ENCODE assay signal across 17 cellular contexts in the genomic region with DNA sequence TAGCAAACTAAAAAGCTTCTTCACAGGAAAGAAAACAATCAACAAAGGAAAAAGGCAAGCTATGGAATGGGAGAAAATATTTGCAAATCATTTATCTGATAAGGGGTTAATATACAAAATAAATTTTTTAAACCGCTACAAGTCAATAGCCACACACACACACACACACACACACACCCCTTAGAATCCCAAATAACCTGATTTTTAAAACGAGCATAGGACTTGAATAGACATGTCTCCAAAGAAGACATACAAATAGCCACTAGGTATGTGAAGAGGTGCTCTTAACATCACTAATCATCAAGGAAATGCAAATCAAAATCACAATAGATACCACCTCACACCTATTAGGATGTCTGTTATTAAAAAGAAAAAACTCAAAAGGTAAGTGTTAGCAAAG.
A peak's percentile ranks its signal among the peaks of the same experiment; 100 is the strongest.
DNase-seq lines count a peak whose midpoint lies in the region; ATAC-seq and TF ChIP-seq lines count a peak whose summit lies in the region.
"Had no signal": no experiment of that assay in that cellular context is flagged by ENCODE, and none has a peak within 500 bp of the region (broad histone marks: within the 10 kb centered on the region; RNA-seq: fewer than 3 reads in every experiment).

No MANE protein-coding gene starts in this region.

- CTCF ChIA-PET in A673 (lab: Charles Lee) = no interaction called here
- CTCF ChIA-PET in HCT116 (lab: Charles Lee) = no interaction called here

- H3K4me2 ChIP-seq in HCT116 (ENCODE audit: low read length) = peak overlapping the region; percentile 87
- H3K4me2 ChIP-seq: KMS-11 had no signal

- H3K79me2 ChIP-seq in HCT116 (ENCODE audit: insufficient read depth, low read length) = no peaks in the 10 kb centered on the region

- no peak for DNase-seq in A673 (ENCODE audit: low spot score)
- DNase-seq in HCT116 (ENCODE audit: low read depth, low spot score) = no peak
- DNase-seq in OCI-M1 (lab: John Stamatoyannopoulos, UW) = peak; percentile 44
- DNase-seq in epithelial cell of esophagus (ENCODE audit: low read depth) = peak; percentile 64
- DNase-seq in COLO668 (lab: John Stamatoyannopoulos, UW; ENCODE audit: unreplicated experiment) = no peak
- no peak for DNase-seq in naive thymus-derived CD8-positive, alpha-beta T cell
- no peak for DNase-seq in midbrain (lab: John Stamatoyannopoulos, UW)
- DNase-seq: ACHN; CD4-positive, CD25-positive, alpha-beta regulatory T cell; DMS79; GF-D8; NCI-H187 treated with DMSO at 0.1 percent for 48 hours; NCI-H774 had no signal

- H3K4me3 ChIP-seq in A673 (ENCODE audit: low read depth, low read length, poor library complexity, severe bottlenecking) (peak overlapping the region; percentile 36), HCT116 (replicated peaks in 1 of 2; ENCODE audit: low read depth in 1 of 2, low read length in 2 of 2) (peak overlapping the region; percentile 47 to 58; a peak in 3 of 4 replicates), epithelial cell of esophagus (ENCODE audit: low read length) (peak overlapping the region; percentile 33)
- H3K4me3 ChIP-seq: SJSA1 had no signal

- peaks cover 9 to 69% (median 44%) of the 10 kb centered on the region in 9 donors for H3K9me3 Mint-ChIP-seq in naive thymus-derived CD8-positive, alpha-beta T cell

- TF ChIP-seq CTCF in A673 (conservative IDR thresholded peaks at IDR 0.05; ENCODE audit: low read depth, low read length) = no peak
- no peak for TF ChIP-seq CTCF in HCT116 (IDR thresholded peaks at IDR 0.05 in 2 of 3, conservative IDR thresholded peaks at IDR 0.05 in 1 of 3; ENCODE audit: borderline replicate concordance in 1 of 3, insufficient read depth in 1 of 3, low read depth in 2 of 3, low read length in 2 of 3)
- no peak for TF ChIP-seq CTCF in epithelial cell of esophagus (IDR thresholded peaks at IDR 0.05; ENCODE audit: insufficient read depth, low read depth, low read length, missing control alignments)

- no peak for TF ChIP-seq POLR2A in HCT116 (IDR thresholded peaks at IDR 0.05; ENCODE audit: borderline replicate concordance, extremely low read depth, insufficient read depth, insufficient read length)

- BruUV-seq in A673 (replicated peaks; lab: Mats Ljungman, UMichigan) (no TSS peak), HCT116 (replicated peaks; lab: Mats Ljungman, UMichigan) (no TSS peak)

- POLR2A ChIA-PET in A673 (lab: Charles Lee; ENCODE audit: low non-redundant PET) = no interaction called here
- POLR2A ChIA-PET in HCT116 (lab: Charles Lee) = interaction anchor here (1.6 to 2.0 kb wide), 2 partner anchors 12 to 22 kb away, joined by 3 to 7 read pairs; no protein-coding TSS in a partner anchor
- POLR2A ChIA-PET in naive thymus-derived CD8-positive, alpha-beta T cell (lab: Charles Lee) = no interaction called here

- ATAC-seq in HCT116 (no peak), GM18498 (IDR thresholded peaks at IDR 0.05; ENCODE audit: unreplicated experiment) (no peak)
- ATAC-seq in naive thymus-derived CD8-positive, alpha-beta T cell = no peak

- H2AFZ ChIP-seq in HCT116 (ENCODE audit: low read depth, low read length, poor library complexity, severe bottlenecking) = peak overlapping the region; percentile 95

- H3K9me2 ChIP-seq in HCT116 (ENCODE audit: insufficient read depth) = no peaks in the 10 kb centered on the region

- H3K27me3 Mint-ChIP-seq in naive thymus-derived CD8-positive, alpha-beta T cell = peaks cover 57 to 87% (median 70%) of the 10 kb centered on the region in 5 donors

- H3K27me3 ChIP-seq in A673 (replicated peaks; ENCODE audit: insufficient read depth, low read depth, low read length, poor library complexity) (peaks cover 9% of the 10 kb centered on the region), HCT116 (ENCODE audit: insufficient read depth, low read length) (no peaks in the 10 kb centered on the region)

- peak overlapping the region in 1 of 10 donors; percentile 73 for H3K27ac Mint-ChIP-seq in naive thymus-derived CD8-positive, alpha-beta T cell
- H3K27ac Mint-ChIP-seq: CD4-positive, CD25-positive, alpha-beta regulatory T cell had no signal

- H3K9me3 ChIP-seq in A673 (ENCODE audit: low read depth, low read length, poor library complexity, severe bottlenecking) = no peaks in the 10 kb centered on the region
- H3K9me3 ChIP-seq in HCT116 (ENCODE audit: control insufficient read depth in 1 of 2, insufficient read depth in 1 of 2, low read depth in 1 of 2, low read length in 2 of 2) = no peaks in the 10 kb centered on the region
- H3K9me3 ChIP-seq: SJSA1 had no signal

- peaks cover 2 to 7% (median 3%) of the 10 kb centered on the region in 4 donors for H3K4me1 Mint-ChIP-seq in naive thymus-derived CD8-positive, alpha-beta T cell

- intact Hi-C loops in A673 (cut with micrococcal nuclease; ENCODE audit: unreplicated experiment) = no loop called here
- intact Hi-C loops in HCT116 (cut with micrococcal nuclease) = no loop called here

- H3K36me3 Mint-ChIP-seq in naive thymus-derived CD8-positive, alpha-beta T cell = peaks cover 15 to 64% (median 27%) of the 10 kb centered on the region in 3 donors

- RAD21 ChIA-PET in HCT116 (lab: Charles Lee; ENCODE audit: low non-redundant PET in 1 of 2, low total read pairs in 2 of 2, uncharacterized antibody in 2 of 2, unreplicated experiment in 2 of 2) = no interaction called here

- H3K4me3 Mint-ChIP-seq in naive thymus-derived CD8-positive, alpha-beta T cell = no peak overlapping the region

- TF ChIP-seq RAD21 in HCT116 (IDR thresholded peaks at IDR 0.05; ENCODE audit: low read depth) = no peak

- H4K20me1 ChIP-seq in HCT116 (ENCODE audit: insufficient read depth) = no peaks in the 10 kb centered on the region

- no peak overlapping the region for H3K27ac ChIP-seq in A673 (ENCODE audit: low read depth, low read length, poor library complexity, severe bottlenecking)
- H3K27ac ChIP-seq in HCT116 (ENCODE audit: low read depth, low read length) = no peak overlapping the region
- H3K27ac ChIP-seq: KMS-11, RWPE1, SJSA1 had no signal

- no peaks in the 10 kb centered on the region for H3K36me3 ChIP-seq in A673 (ENCODE audit: insufficient read depth, low read length, poor library complexity, severe bottlenecking)
- no peaks in the 10 kb centered on the region for H3K36me3 ChIP-seq in HCT116 (ENCODE audit: control insufficient read depth in 1 of 2, insufficient read depth in 2 of 2, low read length in 2 of 2)
- H3K36me3 ChIP-seq: SJSA1 had no signal

- 0 out of 2 replicates have a peak overlapping the region, but pooled peaks have one; percentile 27 for H3K9ac ChIP-seq in HCT116 (ENCODE audit: low read length)
- H3K9ac ChIP-seq: KMS-11 had no signal

- H3K4me1 ChIP-seq in A673 (ENCODE audit: insufficient read depth, low read length, poor library complexity, severe bottlenecking) (no peaks in the 10 kb centered on the region), HCT116 (ENCODE audit: control insufficient read depth in 1 of 2, insufficient read depth in 2 of 2, low read length in 2 of 2) (peaks cover 2 to 10% of the 10 kb centered on the region in 2 experiments; a peak in 2 of 4 replicates)
- H3K4me1 ChIP-seq: SJSA1 had no signal

TF ChIP-seq in HCT116, 20 proteins besides CTCF, POLR2A, EP300 and RAD21:
- no peak for TF ChIP-seq CEBPB (IDR thresholded peaks at IDR 0.05; ENCODE audit: low read depth)
- TF ChIP-seq, protein P1, sequence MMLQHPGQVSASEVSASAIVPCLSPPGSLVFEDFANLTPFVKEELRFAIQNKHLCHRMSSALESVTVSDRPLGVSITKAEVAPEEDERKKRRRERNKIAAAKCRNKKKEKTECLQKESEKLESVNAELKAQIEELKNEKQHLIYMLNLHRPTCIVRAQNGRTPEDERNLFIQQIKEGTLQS (IDR thresholded peaks at IDR 0.05) = no peak
- TF ChIP-seq SP1 (IDR thresholded peaks at IDR 0.05; ENCODE audit: low read depth) = no peak
- no peak for TF ChIP-seq POLR2AphosphoS5 (IDR thresholded peaks at IDR 0.05; ENCODE audit: low read depth, low read length)
- no peak for TF ChIP-seq FOSL1 (IDR thresholded peaks at IDR 0.05; ENCODE audit: low read depth)
- no peak for TF ChIP-seq TCF7L2 (IDR thresholded peaks at IDR 0.05; ENCODE audit: borderline replicate concordance, extremely low read depth, insufficient read depth, insufficient read length)
- TF ChIP-seq ZNF274 (IDR thresholded peaks at IDR 0.05; ENCODE audit: low read depth, low read length) = no peak
- TF ChIP-seq SIN3A (IDR thresholded peaks at IDR 0.05; ENCODE audit: low read depth) = no peak
- TF ChIP-seq, protein P2, sequence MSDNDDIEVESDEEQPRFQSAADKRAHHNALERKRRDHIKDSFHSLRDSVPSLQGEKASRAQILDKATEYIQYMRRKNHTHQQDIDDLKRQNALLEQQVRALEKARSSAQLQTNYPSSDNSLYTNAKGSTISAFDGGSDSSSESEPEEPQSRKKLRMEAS (IDR thresholded peaks at IDR 0.05) = no peak
- TF ChIP-seq, protein P3, sequence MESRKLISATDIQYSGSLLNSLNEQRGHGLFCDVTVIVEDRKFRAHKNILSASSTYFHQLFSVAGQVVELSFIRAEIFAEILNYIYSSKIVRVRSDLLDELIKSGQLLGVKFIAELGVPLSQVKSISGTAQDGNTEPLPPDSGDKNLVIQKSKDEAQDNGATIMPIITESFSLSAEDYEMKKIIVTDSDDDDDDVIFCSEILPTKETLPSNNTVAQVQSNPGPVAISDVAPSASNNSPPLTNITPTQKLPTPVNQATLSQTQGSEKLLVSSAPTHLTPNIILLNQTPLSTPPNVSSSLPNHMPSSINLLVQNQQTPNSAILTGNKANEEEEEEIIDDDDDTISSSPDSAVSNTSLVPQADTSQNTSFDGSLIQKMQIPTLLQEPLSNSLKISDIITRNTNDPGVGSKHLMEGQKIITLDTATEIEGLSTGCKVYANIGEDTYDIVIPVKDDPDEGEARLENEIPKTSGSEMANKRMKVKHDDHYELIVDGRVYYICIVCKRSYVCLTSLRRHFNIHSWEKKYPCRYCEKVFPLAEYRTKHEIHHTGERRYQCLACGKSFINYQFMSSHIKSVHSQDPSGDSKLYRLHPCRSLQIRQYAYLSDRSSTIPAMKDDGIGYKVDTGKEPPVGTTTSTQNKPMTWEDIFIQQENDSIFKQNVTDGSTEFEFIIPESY (IDR thresholded peaks at IDR 0.05; ENCODE audit: extremely low read depth, insufficient replicate concordance, low read length) = no peak
- no peak for TF ChIP-seq SRF (IDR thresholded peaks at IDR 0.05; ENCODE audit: low read depth)
- no peak for TF ChIP-seq YY1 (IDR thresholded peaks at IDR 0.05; ENCODE audit: extremely low read depth, insufficient replicate concordance, low read depth, low read length)
- no peak for TF ChIP-seq ELF1 (IDR thresholded peaks at IDR 0.05; ENCODE audit: borderline replicate concordance, low read depth)
- no peak for TF ChIP-seq EZH2 (IDR thresholded peaks at IDR 0.05)
- TF ChIP-seq ZFX (IDR thresholded peaks at IDR 0.05) = no peak
- TF ChIP-seq JUND (IDR thresholded peaks at IDR 0.05) = no peak

Comparison
In these comparisons a context has a peak if more than half of its experiments do, and no peak if none do; other contexts are left out.
1. DNase-seq: peak in OCI-M1 (single experiment) and epithelial cell of esophagus (single experiment); none in A673 (single experiment), HCT116 (single experiment), COLO668 (single experiment), naive thymus-derived CD8-positive, alpha-beta T cell (0 of 10) and midbrain (single experiment).
2. Peak in every context shown above with its lines, with median percentiles within 50 percentile points of each other: H3K4me3 ChIP-seq.